7 cellular contexts compared by ENCODE assay signal in genomic region chr9:34701769-34702736, GRCh38. TPM values are rescaled to one million over a fixed set of nuclear protein-coding genes. Genes with fewer than 3 reads are reported as not detected.
DNase-seq lines count a peak whose midpoint lies in the region; ATAC-seq, FAIRE-seq and TF ChIP-seq lines count a peak whose summit lies in the region.

No MANE protein-coding gene starts in this region.

- H2BK20ac ChIP-seq in H1 (ENCODE audit: low read length) = no peak overlapping the region

- no peaks in the 10 kb centered on the region for H4K20me1 ChIP-seq in H1 (replicated peaks in 1 of 2; ENCODE audit: control insufficient read depth in 1 of 2, insufficient read depth in 2 of 2, low read length in 2 of 2)

- TF ChIP-seq CTCF in GM12873 (IDR thresholded peaks at IDR 0.05; ENCODE audit: insufficient read depth, low read depth, low read length, missing control alignments) (peak; percentile 99), H1 (IDR thresholded peaks at IDR 0.05; ENCODE audit: control extremely low read depth in 1 of 3, insufficient read depth in 1 of 3, low read depth in 1 of 3, low read length in 3 of 3) (peak; percentile 97 to 98 (median 98))

- no peak overlapping the region for H3K56ac ChIP-seq in H1 (replicated peaks; ENCODE audit: insufficient read length, low read depth, low read length)

- peaks cover 0 to 30% (median 18%) of the 10 kb centered on the region in 4 experiments; a peak in 6 of 7 replicates for H3K27me3 ChIP-seq in H1 (replicated peaks in 1 of 4; ENCODE audit: control insufficient read depth in 3 of 4, extremely low read depth in 1 of 4, insufficient read depth in 3 of 4, low read length in 3 of 4)

- H4K91ac ChIP-seq in H1 (replicated peaks; ENCODE audit: insufficient read length, low read length) = no peak overlapping the region

- WGBS in H1 (ENCODE audit: extremely low coverage in 1 of 2, insufficient coverage in 1 of 2, insufficient read length in 1 of 2, insufficient replicate concordance in 2 of 2, low coverage in 1 of 2, low lambda C conversion rate in 2 of 2, missing lambda C conversion rate in 1 of 2), 2 experiments = 13% methylated on average over 30 of the region's 30 CpGs; no CpG with 5 or more reads in 1 of the 2 experiments

- peak overlapping the region; percentile 17 for H3K27ac Mint-ChIP-seq in activated CD8-positive, alpha-beta memory T cell treated with anti-CD3 and anti-CD28 coated beads, Interleukin-2, amount 10 ng/mL, durations not matched to agents 7 days and 5 days
- H3K27ac Mint-ChIP-seq in memory B cell = no peak overlapping the region

- H2BK5ac ChIP-seq in H1 (ENCODE audit: low read depth, low read length) = no peak overlapping the region

- no peaks in the 10 kb centered on the region for H3K79me2 ChIP-seq in H1 (ENCODE audit: control insufficient read depth in 1 of 2, insufficient read depth in 2 of 2, low read length in 2 of 2)

- peak overlapping the region; percentile 69 for H3K4me3 Mint-ChIP-seq in activated CD8-positive, alpha-beta memory T cell treated with anti-CD3 and anti-CD28 coated beads, Interleukin-2, amount 10 ng/mL, durations not matched to agents 7 days and 5 days
- peak overlapping the region; percentile 74 for H3K4me3 Mint-ChIP-seq in memory B cell

- FAIRE-seq in H1 (lab: Jason Lieb, UNC) = peak; percentile 83

- TF ChIP-seq POLR2A in H1 (IDR thresholded peaks at IDR 0.05; ENCODE audit: control extremely low read depth in 1 of 2, low read depth in 2 of 2, low read length in 2 of 2) = no peak

- no peaks in the 10 kb centered on the region for H3K9me3 Mint-ChIP-seq in activated CD8-positive, alpha-beta memory T cell treated with anti-CD3 and anti-CD28 coated beads, Interleukin-2, amount 10 ng/mL, durations not matched to agents 7 days and 5 days (ENCODE audit: low read depth)
- H3K9me3 Mint-ChIP-seq in memory B cell = no peaks in the 10 kb centered on the region

- no peak overlapping the region for H3K4ac ChIP-seq in H1 (replicated peaks; ENCODE audit: insufficient read length, low read depth, low read length)

- POLR2A ChIA-PET in H1 (lab: Charles Lee; ENCODE audit: partially characterized antibody) = no interaction called here

- H3K36me3 ChIP-seq in H1 (ENCODE audit: control insufficient read depth in 2 of 4, insufficient read depth in 4 of 4, low read length in 3 of 4) = no peaks in the 10 kb centered on the region

- CTCF ChIA-PET in activated CD8-positive, alpha-beta memory T cell treated with anti-CD3 and anti-CD28 coated beads, Interleukin-2, amount 10 ng/mL, durations not matched to agents 7 days and 5 days (lab: Charles Lee) = interaction anchor here (0.5 to 4.5 kb wide), 35 partner anchors 8 to 852 kb away, joined by 3 to 60 read pairs (median 4); partner anchors contain the start of genes CCL19, CCL27, DCTN3 and GALT
- CTCF ChIA-PET in H1 (lab: Charles Lee; ENCODE audit: partially characterized antibody) = interaction anchor here (0.6 to 7.8 kb wide), 54 partner anchors 8 to 984 kb away, joined by 3 to 147 read pairs (median 4); partner anchors contain the start of genes CCL19, CCL21, CCL27 and GALT

- H3K9ac ChIP-seq in H1 (replicated peaks in 1 of 4; ENCODE audit: extremely low read depth in 1 of 4, low read depth in 3 of 4, low read length in 3 of 4) = no peak overlapping the region

- no peak overlapping the region for H3K14ac ChIP-seq in H1 (ENCODE audit: insufficient read length)

- peaks cover 40% of the 10 kb centered on the region for H3K27me3 Mint-ChIP-seq in activated CD8-positive, alpha-beta memory T cell treated with anti-CD3 and anti-CD28 coated beads, Interleukin-2, amount 10 ng/mL, durations not matched to agents 7 days and 5 days
- peaks cover 10% of the 10 kb centered on the region for H3K27me3 Mint-ChIP-seq in memory B cell

- H2AFZ ChIP-seq in H1 (ENCODE audit: low read length) = peak overlapping the region; percentile 77

- H4K5ac ChIP-seq in H1 (ENCODE audit: insufficient read length, low read depth, low read length) = no peak overlapping the region

- H3K36me3 Mint-ChIP-seq in activated CD8-positive, alpha-beta memory T cell treated with anti-CD3 and anti-CD28 coated beads, Interleukin-2, amount 10 ng/mL, durations not matched to agents 7 days and 5 days = no peaks in the 10 kb centered on the region
- no peaks in the 10 kb centered on the region for H3K36me3 Mint-ChIP-seq in memory B cell

- peaks cover 11% of the 10 kb centered on the region for H3K23me2 ChIP-seq in H1 (ENCODE audit: low read depth, low read length)

- H3K27ac ChIP-seq in H1 (ENCODE audit: low read depth, low read length) = no peak overlapping the region

- peak; percentile 78 for ATAC-seq in HG03354 (IDR thresholded peaks at IDR 0.05; ENCODE audit: poor library complexity, severe bottlenecking, unreplicated experiment)
- ATAC-seq in activated CD8-positive, alpha-beta memory T cell treated with anti-CD3 and anti-CD28 coated beads, Interleukin-2, amount 10 ng/mL, durations not matched to agents 7 days and 5 days = peak; percentile 79
- ATAC-seq in memory B cell (ENCODE audit: low read depth) = peak; percentile 79

- H3K79me1 ChIP-seq in H1 (ENCODE audit: low read depth, low read length) = no peaks in the 10 kb centered on the region

- peak; percentile 46 for DNase-seq in NCI-H774 (lab: John Stamatoyannopoulos, UW)
- DNase-seq in activated CD8-positive, alpha-beta memory T cell treated with anti-CD3 and anti-CD28 coated beads, Interleukin-2, amount 10 ng/mL, durations not matched to agents 7 days and 5 days = peak; percentile 84
- DNase-seq in H1 (ENCODE audit: low read depth in 1 of 2, low spot score in 2 of 2) = peak; percentile 21 to 92
- peak; percentile 69 to 79 for DNase-seq in memory B cell (ENCODE audit: low spot score in 2 of 2)
- DNase-seq in stimulated activated CD4-positive, alpha-beta T cell treated with anti-CD3 and anti-CD28 coated beads, TNF-alpha, amount 100 ng/mL, for 4 hours (ENCODE audit: low read depth in 3 of 3) = peak; percentile 71 to 76 (median 72)

- peaks cover 8% of the 10 kb centered on the region for H3K4me1 Mint-ChIP-seq in activated CD8-positive, alpha-beta memory T cell treated with anti-CD3 and anti-CD28 coated beads, Interleukin-2, amount 10 ng/mL, durations not matched to agents 7 days and 5 days
- H3K4me1 Mint-ChIP-seq in memory B cell = peaks cover 5% of the 10 kb centered on the region

- no peaks in the 10 kb centered on the region for H3K9me3 ChIP-seq in H1 (ENCODE audit: insufficient read depth in 2 of 2, low read depth in 1 of 2, low read length in 1 of 2)

- H3K23ac ChIP-seq in H1 (ENCODE audit: insufficient read length) = no peak overlapping the region

- H2AK5ac ChIP-seq in H1 (ENCODE audit: low read depth, low read length) = no peak overlapping the region

- no peak for TF ChIP-seq EP300 in H1 (IDR thresholded peaks at IDR 0.05; ENCODE audit: borderline replicate concordance in 1 of 2, low read depth in 2 of 2, low read length in 2 of 2)

- H3K4me2 ChIP-seq in H1 (ENCODE audit: insufficient read depth in 1 of 2, low read depth in 2 of 2, low read length in 2 of 2) = peak overlapping the region; percentile 62 to 91

- H2BK12ac ChIP-seq in H1 (ENCODE audit: low read depth, low read length) = no peak overlapping the region

- no peak overlapping the region for H4K8ac ChIP-seq in H1 (ENCODE audit: extremely low read depth, insufficient read depth, low read length)

- H2BK15ac ChIP-seq in H1 (ENCODE audit: low read length) = no peak overlapping the region

- TF ChIP-seq RAD21 in H1 (IDR thresholded peaks at IDR 0.05 in 1 of 2, conservative IDR thresholded peaks at IDR 0.05 in 1 of 2; ENCODE audit: low read depth in 2 of 2, low read length in 2 of 2) = peak; percentile 77 to 81

- H3K4me3 ChIP-seq in H1 (ENCODE audit: extremely low read depth in 1 of 4, insufficient read depth in 2 of 4, low read depth in 3 of 4, low read length in 4 of 4) = peak overlapping the region; percentile 38 to 65 (median 45)

- peaks cover 0 to 5% (median 2%) of the 10 kb centered on the region in 4 experiments; a peak in 2 of 7 replicates for H3K4me1 ChIP-seq in H1 (replicated peaks in 1 of 4; ENCODE audit: control insufficient read depth in 3 of 4, insufficient read depth in 4 of 4, low read length in 3 of 4)

- H2BK120ac ChIP-seq in H1 (replicated peaks; ENCODE audit: low read depth, low read length) = no peak overlapping the region

- no peak overlapping the region for H3K18ac ChIP-seq in H1 (ENCODE audit: extremely low read depth, low read length)

RNA-seq across cellular contexts. Expression of gene CCL21, which starts 7.9 kb away (rescaled TPM):
- total RNA-seq in activated CD8-positive, alpha-beta memory T cell treated with anti-CD3 and anti-CD28 coated beads, Interleukin-2, amount 10 ng/mL, durations not matched to agents 7 days and 5 days = not detected
- total RNA-seq in H1 (2021; fragmentation: NEBNext Ultra II Directional; extraction: Animal tissue kit (Norgen Biotek cat#: 25700)) = not detected in 2 replicates
- polyA plus RNA-seq in H1 (2011; rRNA removed) = not detected in 2 replicates
- not detected for polyA plus RNA-seq in H1 (2011; cell fraction: cytosol; rRNA removed)
- polyA plus RNA-seq in H1 (2011; cell fraction: nucleus; rRNA removed) = not detected
- not detected in 4 replicates for polyA plus RNA-seq in H1 (2012, experiment 1 of 2)
- polyA plus RNA-seq in H1 (2012, experiment 2 of 2) = not detected
- polyA plus RNA-seq in H1 (2013, experiment 1 of 2) = not detected
- not detected for polyA plus RNA-seq in H1 (2013, experiment 2 of 2)
- not detected in 2 replicates for polyA minus RNA-seq in H1 (2011; rRNA and poly(A)+ RNA removed)
- not detected for polyA minus RNA-seq in H1 (2011; cell fraction: cytosol; rRNA and poly(A)+ RNA removed)
- not detected for polyA minus RNA-seq in H1 (2011; cell fraction: nucleus; rRNA and poly(A)+ RNA removed)

RNA-seq across cellular contexts. Expression of gene CCL19, which starts 11.0 kb away (rescaled TPM):
- total RNA-seq in activated CD8-positive, alpha-beta memory T cell treated with anti-CD3 and anti-CD28 coated beads, Interleukin-2, amount 10 ng/mL, durations not matched to agents 7 days and 5 days = not detected
- not detected in 2 replicates for total RNA-seq in H1 (2021; fragmentation: NEBNext Ultra II Directional; extraction: Animal tissue kit (Norgen Biotek cat#: 25700))
- not detected in 2 replicates for polyA plus RNA-seq in H1 (2011; rRNA removed)
- not detected for polyA plus RNA-seq in H1 (2011; cell fraction: cytosol; rRNA removed)
- polyA plus RNA-seq in H1 (2011; cell fraction: nucleus; rRNA removed) = not detected
- not detected in 4 replicates for polyA plus RNA-seq in H1 (2012, experiment 1 of 2)
- polyA plus RNA-seq in H1 (2012, experiment 2 of 2) = not detected
- polyA plus RNA-seq in H1 (2013, experiment 1 of 2) = not detected
- polyA plus RNA-seq in H1 (2013, experiment 2 of 2) = not detected
- not detected in 2 replicates for polyA minus RNA-seq in H1 (2011; rRNA and poly(A)+ RNA removed)
- not detected for polyA minus RNA-seq in H1 (2011; cell fraction: cytosol; rRNA and poly(A)+ RNA removed)
- not detected for polyA minus RNA-seq in H1 (2011; cell fraction: nucleus; rRNA and poly(A)+ RNA removed)

RNA-seq across cellular contexts. Expression of gene CCL27, which starts 39.6 kb away (rescaled TPM):
- total RNA-seq in activated CD8-positive, alpha-beta memory T cell treated with anti-CD3 and anti-CD28 coated beads, Interleukin-2, amount 10 ng/mL, durations not matched to agents 7 days and 5 days = not detected
- total RNA-seq in H1 (2021; fragmentation: NEBNext Ultra II Directional; extraction: Animal tissue kit (Norgen Biotek cat#: 25700)) = not detected in 2 replicates
- 0.28 and 0.42 TPM in 2 replicates for polyA plus RNA-seq in H1 (2011; rRNA removed)
- 0.35 TPM for polyA plus RNA-seq in H1 (2011; cell fraction: cytosol; rRNA removed)
- 0.33 TPM for polyA plus RNA-seq in H1 (2011; cell fraction: nucleus; rRNA removed)
- 0.29 to 0.83 TPM (median 0.34 TPM) in 3 of 4 replicates, not detected in the other for polyA plus RNA-seq in H1 (2012, experiment 1 of 2)
- 0.37 TPM for polyA plus RNA-seq in H1 (2012, experiment 2 of 2)
- polyA plus RNA-seq in H1 (2013, experiment 1 of 2) = 0.20 TPM
- polyA plus RNA-seq in H1 (2013, experiment 2 of 2) = 0.31 TPM
- not detected in 2 replicates for polyA minus RNA-seq in H1 (2011; rRNA and poly(A)+ RNA removed)
- polyA minus RNA-seq in H1 (2011; cell fraction: cytosol; rRNA and poly(A)+ RNA removed) = not detected
- polyA minus RNA-seq in H1 (2011; cell fraction: nucleus; rRNA and poly(A)+ RNA removed) = not detected

RNA-seq across cellular contexts. Expression of gene IL11RA, which starts 50.1 kb away (rescaled TPM):
- total RNA-seq in activated CD8-positive, alpha-beta memory T cell treated with anti-CD3 and anti-CD28 coated beads, Interleukin-2, amount 10 ng/mL, durations not matched to agents 7 days and 5 days = 10 to 100 TPM; 26.5 to 26.7 TPM
- total RNA-seq in H1 (2021; fragmentation: NEBNext Ultra II Directional; extraction: Animal tissue kit (Norgen Biotek cat#: 25700)) = 5.1 and 5.5 TPM in 2 replicates
- 9.1 and 10.5 TPM in 2 replicates for polyA plus RNA-seq in H1 (2011; rRNA removed)
- polyA plus RNA-seq in H1 (2011; cell fraction: cytosol; rRNA removed) = 8.9 TPM
- 43.0 TPM for polyA plus RNA-seq in H1 (2011; cell fraction: nucleus; rRNA removed)
- 6.4 to 10.1 TPM (median 8.2 TPM) in 4 replicates for polyA plus RNA-seq in H1 (2012, experiment 1 of 2)
- polyA plus RNA-seq in H1 (2012, experiment 2 of 2) = 2.6 TPM
- polyA plus RNA-seq in H1 (2013, experiment 1 of 2) = 3.8 TPM
- 3.9 TPM for polyA plus RNA-seq in H1 (2013, experiment 2 of 2)
- 2.6 and 3.1 TPM in 2 replicates for polyA minus RNA-seq in H1 (2011; rRNA and poly(A)+ RNA removed)
- polyA minus RNA-seq in H1 (2011; cell fraction: cytosol; rRNA and poly(A)+ RNA removed) = 3.6 TPM
- polyA minus RNA-seq in H1 (2011; cell fraction: nucleus; rRNA and poly(A)+ RNA removed) = 12.8 TPM

RNA-seq across cellular contexts. Expression of gene GALT, which starts 55.6 kb away (rescaled TPM):
- total RNA-seq in activated CD8-positive, alpha-beta memory T cell treated with anti-CD3 and anti-CD28 coated beads, Interleukin-2, amount 10 ng/mL, durations not matched to agents 7 days and 5 days = 10 to 100 TPM; 61.0 to 71.3 TPM
- total RNA-seq in H1 (2021; fragmentation: NEBNext Ultra II Directional; extraction: Animal tissue kit (Norgen Biotek cat#: 25700)) = 21.1 and 21.9 TPM in 2 replicates
- 50.4 and 50.6 TPM in 2 replicates for polyA plus RNA-seq in H1 (2011; rRNA removed)
- polyA plus RNA-seq in H1 (2011; cell fraction: cytosol; rRNA removed) = 36.6 TPM
- polyA plus RNA-seq in H1 (2011; cell fraction: nucleus; rRNA removed) = 207 TPM
- polyA plus RNA-seq in H1 (2012, experiment 1 of 2) = 24.2 to 37.4 TPM (median 30.3 TPM) in 4 replicates
- 24.6 TPM for polyA plus RNA-seq in H1 (2012, experiment 2 of 2)
- polyA plus RNA-seq in H1 (2013, experiment 1 of 2) = 19.9 TPM
- polyA plus RNA-seq in H1 (2013, experiment 2 of 2) = 19.2 TPM
- 25.3 and 28.2 TPM in 2 replicates for polyA minus RNA-seq in H1 (2011; rRNA and poly(A)+ RNA removed)
- polyA minus RNA-seq in H1 (2011; cell fraction: cytosol; rRNA and poly(A)+ RNA removed) = 8.4 TPM
- 73.8 TPM for polyA minus RNA-seq in H1 (2011; cell fraction: nucleus; rRNA and poly(A)+ RNA removed)
